In genomic region chr7:106345421-106346166, GRCh38 we compare ENCODE assay signal across 10 cellular contexts.
DNase-seq lines count a peak whose midpoint lies in the region; ATAC-seq and TF ChIP-seq lines count a peak whose summit lies in the region.
"Had no signal": no experiment of that assay in that cellular context is flagged by ENCODE, and none has a peak within 500 bp of the region (broad histone marks: within the 10 kb centered on the region; RNA-seq: fewer than 3 reads in every experiment).

No MANE protein-coding gene starts in this region.

- TF ChIP-seq CTCF in RWPE1 (conservative IDR thresholded peaks at IDR 0.05; ENCODE audit: low read depth) (no peak), brain microvascular endothelial cell (IDR thresholded peaks at IDR 0.05; ENCODE audit: low read depth, low read length, missing control alignments) (no peak)

- H3K27ac ChIP-seq in GM23248 (no peak overlapping the region), RWPE1 (no peak overlapping the region), brain microvascular endothelial cell (peak overlapping the region; percentile 86)
- H3K27ac ChIP-seq: thoracic aorta had no signal

- in situ Hi-C loops in GM23248 (cut with MboI) (no loop called here), brain microvascular endothelial cell (cut with HindIII; ENCODE audit: low pct_ligation_motif_present, low sequenced_read_pairs) (no loop called here), G401 (cut with HindIII; ENCODE audit: low sequenced_read_pairs) (no loop called here)

- H3K9ac ChIP-seq in GM23248 = no peak overlapping the region

- no peaks in the 10 kb centered on the region for H3K9me3 ChIP-seq in GM23248 (ENCODE audit: low read depth)

- no peak overlapping the region for H2AFZ ChIP-seq in GM23248

- WGBS in GM23248 (ENCODE audit: low coverage in 1 of 2, low lambda C conversion rate in 2 of 2, missing lambda C conversion rate in 2 of 2), 2 experiments = 64 to 66% methylated on average over 2 of the region's 2 CpGs

- H3K4me1 ChIP-seq in GM23248 (ENCODE audit: insufficient read depth) = peaks cover 17% of the 10 kb centered on the region

- H4K20me1 ChIP-seq in GM23248 (ENCODE audit: insufficient read depth) = no peaks in the 10 kb centered on the region

- H3K36me3 ChIP-seq in GM23248 (ENCODE audit: low read depth) (no peaks in the 10 kb centered on the region), brain microvascular endothelial cell (replicated peaks) (no peaks in the 10 kb centered on the region)
- H3K36me3 ChIP-seq: thoracic aorta had no signal

- no peaks in the 10 kb centered on the region for H3K79me2 ChIP-seq in GM23248 (ENCODE audit: insufficient read depth)

- POLR2A ChIA-PET in RWPE1 (lab: Yijun Ruan, JAX; ENCODE audit: low non-redundant PET) = no interaction called here

- no peaks in the 10 kb centered on the region for H3K9me2 ChIP-seq in GM23248 (ENCODE audit: insufficient read depth)

- H3K4me3 ChIP-seq in GM23248 (no peak overlapping the region), brain microvascular endothelial cell (ENCODE audit: low read depth, low read length) (no peak overlapping the region)
- H3K4me3 ChIP-seq: thoracic aorta had no signal

- peaks cover 21% of the 10 kb centered on the region for H3F3A ChIP-seq in GM23248 (ENCODE audit: insufficient read depth)

- peak; percentile 45 for DNase-seq in GM23248
- peak; percentile 19 for DNase-seq in RWPE1 (ENCODE audit: low spot score)
- DNase-seq in brain microvascular endothelial cell = no peak
- DNase-seq in stimulated activated CD4-positive, alpha-beta T cell treated with anti-CD3 and anti-CD28 coated beads, Interleukin-2, amount 100 ng/mL, for 4 hours (ENCODE audit: low read depth) = peak; percentile 40
- no peak for DNase-seq in G401 (ENCODE audit: low spot score)
- no peak for DNase-seq in cerebellar nuclear complex (lab: John Stamatoyannopoulos, UW)
- DNase-seq in DMS79 treated with DMSO at 0.1 percent for 48 hours (lab: John Stamatoyannopoulos, UW) = no peak
- DNase-seq: NCI-H1092 had no signal

- peak overlapping the region; percentile 34 for H3K4me2 ChIP-seq in GM23248 (ENCODE audit: unreplicated experiment)

- CTCF ChIA-PET in RWPE1 (lab: Yijun Ruan, JAX) = interaction anchor here (0.8 kb wide), 1 partner anchor 273 kb away, joined by 3 read pairs; no protein-coding TSS in a partner anchor

- H3K27me3 ChIP-seq in GM23248 (replicated peaks; ENCODE audit: insufficient read depth) = peaks cover 5% of the 10 kb centered on the region; the same call in 1 of the 2 replicates
- H3K27me3 ChIP-seq in brain microvascular endothelial cell (replicated peaks) = no peaks in the 10 kb centered on the region

- no peak for ATAC-seq in HG02763 (IDR thresholded peaks at IDR 0.05; ENCODE audit: unreplicated experiment)

Comparison
In these comparisons a context has a peak if more than half of its experiments do, and no peak if none do; other contexts are left out.
1. DNase-seq: peak in GM23248 (single experiment), RWPE1 (single experiment) and stimulated activated CD4-positive, alpha-beta T cell treated with anti-CD3 and anti-CD28 coated beads, Interleukin-2, amount 100 ng/mL, for 4 hours (single experiment); none in brain microvascular endothelial cell (single experiment), G401 (single experiment), cerebellar nuclear complex (0 of 2) and DMS79 treated with DMSO at 0.1 percent for 48 hours (single experiment).